2 cellular contexts compared by ENCODE assay signal in genomic region chr17:32987868-32988267, GRCh38.
TF ChIP-seq lines count a peak whose summit lies in the region.

No MANE protein-coding gene starts in this region.

TF ChIP-seq in K562, 482 proteins besides CTCF, POLR2A, EP300 and RAD21:
- TF ChIP-seq TRIM28 (IDR thresholded peaks at IDR 0.05) (peak; percentile 61; the same call in 1 of the 2 replicates), CBX3 (IDR thresholded peaks at IDR 0.05; ENCODE audit: borderline replicate concordance in 1 of 2, low read length in 2 of 2) (peak in 1 of 2 experiments; percentile 76; a peak in 1 of 3 replicates), ZNF280A (IDR thresholded peaks at IDR 0.05; ENCODE audit: low read depth, partially characterized antibody) (peak; percentile 12)

TF ChIP-seq in HepG2, 621 proteins besides CTCF, POLR2A, EP300 and RAD21:
- TF ChIP-seq ZNF841 (CRISPR knock-in tag; IDR thresholded peaks at IDR 0.05; ENCODE audit: borderline replicate concordance), result peak; percentile 94; the same call in 1 of the 2 replicates
